In genomic region chr20:45095753-45096371, GRCh38 we compare ENCODE assay signal across 8 cellular contexts. TPM values are rescaled to one million over a fixed set of nuclear protein-coding genes. Genes with fewer than 3 reads are reported as not detected.
A peak's percentile ranks its signal among the peaks of the same experiment; 100 is the strongest.
DNase-seq lines count a peak whose midpoint lies in the region; ATAC-seq, FAIRE-seq and TF ChIP-seq lines count a peak whose summit lies in the region.

No MANE protein-coding gene starts in this region.

- no peak overlapping the region for H3K27ac ChIP-seq in RWPE1

- H3K4me3 Mint-ChIP-seq in Calu3 (ENCODE audit: low read depth, unreplicated experiment) (no peak overlapping the region), progenitor cell of endocrine pancreas (ENCODE audit: low read depth) (no peak overlapping the region)

- intact Hi-C loops in Calu3 (cut with micrococcal nuclease; ENCODE audit: unreplicated experiment): loop anchor here (1.0 kb wide), 1 partner anchor 85 kb away; no protein-coding TSS in a partner anchor

- CTCF ChIA-PET in Calu3 (lab: Charles Lee): interaction anchor here (0.6 to 4.0 kb wide), 28 partner anchors 9 to 208 kb away, joined by 3 to 70 read pairs (median 6); partner anchors contain the start of gene WFDC12
- CTCF ChIA-PET in RWPE1 (lab: Yijun Ruan, JAX): interaction anchor here (0.5 to 8.7 kb wide), 36 partner anchors 9 to 675 kb away, joined by 3 to 171 read pairs (median 6); partner anchors contain the start of genes TOMM34 and WFDC5

- H3K27me3 Mint-ChIP-seq in Calu3 (ENCODE audit: unreplicated experiment) (no peaks in the 10 kb centered on the region), progenitor cell of endocrine pancreas (peaks cover 39% of the 10 kb centered on the region)

- POLR2A ChIA-PET in RWPE1 (lab: Yijun Ruan, JAX; ENCODE audit: low non-redundant PET): interaction anchor here (1.2 kb wide), 1 partner anchor 164 kb away, joined by 4 read pairs; no protein-coding TSS in a partner anchor

- H3K4me1 Mint-ChIP-seq in Calu3 (ENCODE audit: low read depth, unreplicated experiment): peaks cover 9% of the 10 kb centered on the region
- no peaks in the 10 kb centered on the region for H3K4me1 Mint-ChIP-seq in progenitor cell of endocrine pancreas (ENCODE audit: low read depth)

- H3K36me3 Mint-ChIP-seq in Calu3 (ENCODE audit: insufficient read depth, unreplicated experiment): peaks cover 12% of the 10 kb centered on the region
- no peaks in the 10 kb centered on the region for H3K36me3 Mint-ChIP-seq in progenitor cell of endocrine pancreas (ENCODE audit: insufficient read depth)

- TF ChIP-seq CTCF in Calu3 (IDR thresholded peaks at IDR 0.05; ENCODE audit: unreplicated experiment): peak; percentile 76
- peak; percentile 98 for TF ChIP-seq CTCF in RWPE1 (conservative IDR thresholded peaks at IDR 0.05; ENCODE audit: low read depth)
- TF ChIP-seq CTCF in progenitor cell of endocrine pancreas (IDR thresholded peaks at IDR 0.05; ENCODE audit: unreplicated experiment): peak; percentile 78

- BruUV-seq in Calu3 (replicated peaks; lab: Mats Ljungman, UMichigan): no TSS peak

- FAIRE-seq in HTR-8/SVneo (lab: Jason Lieb, UNC): peak; percentile 98

- H3K27ac Mint-ChIP-seq in Calu3 (ENCODE audit: unreplicated experiment) (no peak overlapping the region), progenitor cell of endocrine pancreas (no peak overlapping the region)

- ATAC-seq in GM21529 (IDR thresholded peaks at IDR 0.05; ENCODE audit: unreplicated experiment): no peak
- ATAC-seq in HG03196 (IDR thresholded peaks at IDR 0.05; ENCODE audit: unreplicated experiment): no peak

- H3K9me3 Mint-ChIP-seq in Calu3 (ENCODE audit: low read depth, unreplicated experiment) (no peaks in the 10 kb centered on the region), progenitor cell of endocrine pancreas (ENCODE audit: low read depth) (no peaks in the 10 kb centered on the region)

- DNase-seq in Calu3: peak; percentile 75
- DNase-seq in HTR-8/SVneo (ENCODE audit: insufficient read length, low spot score): peak; percentile 83
- DNase-seq in RWPE1 (ENCODE audit: low spot score): peak; percentile 83
- peak; percentile 56 for DNase-seq in activated naive CD4-positive, alpha-beta T cell treated with Interleukin-2 at 50 U/mL for 16 hours
- DNase-seq in germinal center (ENCODE audit: low spot score): peak; percentile 69
- DNase-seq in progenitor cell of endocrine pancreas (ENCODE audit: low spot score, unreplicated experiment): no peak

RNA-seq across cellular contexts. Expression of gene KCNS1, which starts 5.1 kb away (rescaled TPM):
- total RNA-seq in Calu3 (2022): 10.4 and 10.7 TPM in 2 replicates
- total RNA-seq in progenitor cell of endocrine pancreas: 0.07 and 0.12 TPM in 2 replicates

RNA-seq across cellular contexts. Expression of gene WFDC5, which starts 19.1 kb away (rescaled TPM):
- total RNA-seq in Calu3 (2022) (not detected in 2 replicates), progenitor cell of endocrine pancreas (not detected in 2 replicates)

RNA-seq across cellular contexts. Expression of gene WFDC12, which starts 28.4 kb away (rescaled TPM):
- total RNA-seq in Calu3 (2022) (not detected in 2 replicates), progenitor cell of endocrine pancreas (not detected in 2 replicates)

Comparison
In these comparisons a context has a peak if more than half of its experiments do, and no peak if none do; other contexts are left out.
1. RNA of gene KCNS1, which starts 5.1 kb away (total RNA-seq): 10.4 to 10.7 TPM in Calu3; 0.07 to 0.12 TPM in progenitor cell of endocrine pancreas; every median in the first group is over 10 times any median in the second.
2. Peak in every context shown above with its lines, with median percentiles within 50 percentile points of each other: CTCF ChIP-seq.